Comparison of ENCODE assay signal across 8 cellular contexts in the genomic region with DNA sequence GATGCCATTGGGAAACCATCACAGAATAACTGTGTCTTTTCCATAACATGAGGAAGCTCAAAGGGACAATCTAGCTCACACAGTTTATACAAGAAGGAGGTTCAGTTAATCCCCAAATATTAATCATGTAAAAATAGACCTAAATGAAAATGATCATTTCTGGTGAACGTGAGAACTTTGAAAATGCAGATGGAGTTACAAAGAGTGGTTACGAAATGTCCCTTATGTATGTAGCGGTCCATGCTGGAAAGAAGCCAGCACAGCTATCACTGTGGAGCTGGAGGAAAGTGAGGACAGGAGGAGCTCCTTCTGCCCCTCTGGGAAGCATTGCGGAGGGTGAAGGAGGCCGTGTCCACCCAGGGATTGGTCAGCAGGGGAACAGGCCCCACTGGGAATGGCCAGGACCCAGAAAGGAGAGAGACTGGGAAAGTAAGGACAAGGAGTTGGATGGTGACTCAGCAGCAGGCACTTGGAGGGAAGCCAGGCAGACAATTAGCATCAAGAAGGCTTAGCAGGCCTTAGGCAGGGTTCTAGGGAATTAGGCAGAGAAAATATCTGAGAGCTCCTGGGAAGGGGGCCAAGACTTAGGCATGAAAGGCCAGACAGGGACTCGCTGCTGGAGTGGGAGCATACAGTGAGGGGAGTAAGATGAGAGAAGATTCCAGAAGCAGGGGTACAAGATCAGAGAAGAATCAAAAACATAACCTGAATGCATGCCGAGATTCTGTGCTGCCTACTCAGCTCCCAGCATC.
DNase-seq lines count a peak whose midpoint lies in the region; ATAC-seq and TF ChIP-seq lines count a peak whose summit lies in the region.

No MANE protein-coding gene starts in this region.

- no peaks in the 10 kb centered on the region for H3K9me2 ChIP-seq in hepatocyte (replicated peaks; ENCODE audit: insufficient read depth)

- H3K36me3 ChIP-seq in hepatocyte (replicated peaks; ENCODE audit: insufficient read depth, low read depth) = no peaks in the 10 kb centered on the region
- no peaks in the 10 kb centered on the region for H3K36me3 ChIP-seq in skeletal muscle tissue (ENCODE audit: control insufficient read depth in 3 of 3, insufficient read depth in 3 of 3, low read length in 3 of 3)

- peak; percentile 72 for DNase-seq in AG08396 (ENCODE audit: low spot score)
- peak; percentile 89 for DNase-seq in NCI-H1092 treated with DMSO at 0.1 percent for 48 hours (lab: John Stamatoyannopoulos, UW)
- peak in 53 of 56 donors; percentile 11 to 83 (median 60) for DNase-seq in amygdala (lab: John Stamatoyannopoulos, UW)
- peak; percentile 82 for DNase-seq in hepatocyte (ENCODE audit: low spot score)
- DNase-seq in effector CD4-positive, alpha-beta T cell = no peak
- DNase-seq in activated T-cell treated with anti-CD3 and anti-CD28 coated beads, Interleukin-2, amount 50 U/mL, for 4 hours = no peak

- no peaks in the 10 kb centered on the region for H4K20me1 ChIP-seq in hepatocyte (ENCODE audit: insufficient read depth, poor library complexity, severe bottlenecking)

- no peak for ATAC-seq in GM21381 (IDR thresholded peaks at IDR 0.05; ENCODE audit: unreplicated experiment)
- no peak for ATAC-seq in activated T-cell treated with anti-CD3 and anti-CD28 coated beads, Interleukin-2, amount 50 U/mL, for 4 hours

- no peaks in the 10 kb centered on the region for H3K4me1 ChIP-seq in hepatocyte (ENCODE audit: insufficient read depth)
- peaks cover 9 to 16% (median 14%) of the 10 kb centered on the region in 3 donors for H3K4me1 ChIP-seq in skeletal muscle tissue (ENCODE audit: control insufficient read depth in 3 of 3, insufficient read depth in 3 of 3, low read length in 3 of 3)

- no peak overlapping the region for H2AFZ ChIP-seq in hepatocyte

- WGBS in hepatocyte (ENCODE audit: low lambda C conversion rate, missing lambda C conversion rate) = 65% methylated on average over 7 of the region's 7 CpGs

- no peaks in the 10 kb centered on the region for H3K27me3 ChIP-seq in hepatocyte
- H3K27me3 ChIP-seq in skeletal muscle tissue (ENCODE audit: control insufficient read depth in 3 of 3, insufficient read depth in 3 of 3, low read length in 3 of 3) = no peaks in the 10 kb centered on the region

- no peak overlapping the region for H3K27ac ChIP-seq in hepatocyte
- no peak overlapping the region for H3K27ac ChIP-seq in skeletal muscle tissue (ENCODE audit: low read depth, low read length)

- no peak for TF ChIP-seq CTCF in hepatocyte (IDR thresholded peaks at IDR 0.05; ENCODE audit: poor library complexity)

- no peaks in the 10 kb centered on the region for H3K79me2 ChIP-seq in hepatocyte

- peaks cover 33% of the 10 kb centered on the region for H3K27me3 Mint-ChIP-seq in activated T-cell treated with anti-CD3 and anti-CD28 coated beads, Interleukin-2, amount 50 U/mL, for 4 hours (ENCODE audit: low read depth)

- no peaks in the 10 kb centered on the region for H3K36me3 Mint-ChIP-seq in activated T-cell treated with anti-CD3 and anti-CD28 coated beads, Interleukin-2, amount 50 U/mL, for 4 hours (ENCODE audit: insufficient read depth)

- no peak overlapping the region for H3K4me3 Mint-ChIP-seq in activated T-cell treated with anti-CD3 and anti-CD28 coated beads, Interleukin-2, amount 50 U/mL, for 4 hours

- H3K4me2 ChIP-seq in hepatocyte = peak overlapping the region; percentile 10

- H3K4me1 Mint-ChIP-seq in activated T-cell treated with anti-CD3 and anti-CD28 coated beads, Interleukin-2, amount 50 U/mL, for 4 hours (ENCODE audit: low read depth) = no peaks in the 10 kb centered on the region

- H3K4me3 ChIP-seq in hepatocyte (no peak overlapping the region), skeletal muscle tissue (ENCODE audit: low read length in 3 of 3) (no peak overlapping the region)

- H3K9me3 ChIP-seq in hepatocyte (ENCODE audit: low read depth) (no peaks in the 10 kb centered on the region), skeletal muscle tissue (ENCODE audit: control insufficient read depth in 3 of 3, low read length in 3 of 3) (no peaks in the 10 kb centered on the region)

- H3K9me3 Mint-ChIP-seq in activated T-cell treated with anti-CD3 and anti-CD28 coated beads, Interleukin-2, amount 50 U/mL, for 4 hours = no peaks in the 10 kb centered on the region

- peak overlapping the region in 2 of 3 donors; percentile 14 to 40 for H3K9ac ChIP-seq in skeletal muscle tissue (ENCODE audit: low read depth in 1 of 3, low read length in 3 of 3)

Comparison
In these comparisons a context has a peak if more than half of its experiments do, and no peak if none do; other contexts are left out.
1. DNase-seq: peak in AG08396 (single experiment), NCI-H1092 treated with DMSO at 0.1 percent for 48 hours (single experiment), amygdala (53 of 56) and hepatocyte (single experiment); none in effector CD4-positive, alpha-beta T cell (single experiment) and activated T-cell treated with anti-CD3 and anti-CD28 coated beads, Interleukin-2, amount 50 U/mL, for 4 hours (single experiment).